Comparison of ENCODE assay signal across 2 cellular contexts in genomic region chr3:146432066-146432465, GRCh38.
TF ChIP-seq lines count a peak whose summit lies in the region.

No MANE protein-coding gene starts in this region.

TF ChIP-seq in HepG2, 621 proteins besides CTCF, POLR2A, EP300 and RAD21:
- no peak for TF ChIP-seq HCFC1 (IDR thresholded peaks at IDR 0.05; ENCODE audit: low read depth, low read length)
- peak; percentile 40 to 71; a peak in 3 of 4 replicates for TF ChIP-seq MAFK (conservative IDR thresholded peaks at IDR 0.05 in 1 of 2, IDR thresholded peaks at IDR 0.05 in 1 of 2; ENCODE audit: low read length in 2 of 2)
- TF ChIP-seq MAFF (IDR thresholded peaks at IDR 0.05; ENCODE audit: low read depth, low read length) = peak; percentile 45

TF ChIP-seq in IMR-90, 13 proteins besides CTCF, POLR2A, EP300 and RAD21 (continued from another document):
- TF ChIP-seq ELK1 (IDR thresholded peaks at IDR 0.05; ENCODE audit: borderline replicate concordance, low read depth, low read length) = no peak
